11 cellular contexts compared by ENCODE assay signal in genomic region chr3:63972196-63972595, GRCh38. TPM values are rescaled to one million over a fixed set of nuclear protein-coding genes. Genes with fewer than 3 reads are reported as not detected.
A peak's percentile ranks its signal among the peaks of the same experiment; 100 is the strongest.
DNase-seq lines count a peak whose midpoint lies in the region; ATAC-seq and TF ChIP-seq lines count a peak whose summit lies in the region.
"Had no signal": no experiment of that assay in that cellular context is flagged by ENCODE, and none has a peak within 500 bp of the region (broad histone marks: within the 10 kb centered on the region; RNA-seq: fewer than 3 reads in every experiment).

No MANE protein-coding gene starts in this region.

- TF ChIP-seq POLR2A in testis (IDR thresholded peaks at IDR 0.05): no peak

- H3K9me3 ChIP-seq in testis: no peaks in the 10 kb centered on the region

- peak overlapping the region; percentile 13 for H3K27ac ChIP-seq in rectal smooth muscle tissue (ENCODE audit: low read depth, low read length)
- no peak overlapping the region for H3K27ac ChIP-seq in testis

- WGBS in testis, 2 donors: 88 to 91% methylated on average over 2 of the region's 2 CpGs

- peak overlapping the region; percentile 29 for H3K27ac Mint-ChIP-seq in WTC11

- no peaks in the 10 kb centered on the region for H3K36me3 Mint-ChIP-seq in WTC11

- H3K4me1 ChIP-seq in rectal smooth muscle tissue (ENCODE audit: control insufficient read depth, insufficient read depth, low read length) (peaks cover 57% of the 10 kb centered on the region), testis (peaks cover 17% of the 10 kb centered on the region)

- TF ChIP-seq CTCF in WTC11 (IDR thresholded peaks at IDR 0.05) (no peak), testis (IDR thresholded peaks at IDR 0.05) (no peak)

- CTCF ChIA-PET in WTC11 (lab: Charles Lee): interaction anchor here (1.5 to 2.9 kb wide), 2 partner anchors 10 to 22 kb away, joined by 6 to 13 read pairs; no protein-coding TSS in a partner anchor

- intact Hi-C loops in sciatic nerve (cut with DNase I) (no loop called here), testis (cut with DNase I; ENCODE audit: low total_unique reads) (no loop called here)

- ATAC-seq in WTC11: no peak
- ATAC-seq in sciatic nerve: no peak
- ATAC-seq: left ventricle myocardium superior had no signal

- H3K9me3 Mint-ChIP-seq in WTC11: no peaks in the 10 kb centered on the region

- H3K4me3 ChIP-seq in rectal smooth muscle tissue (ENCODE audit: low read length): no peak overlapping the region
- H3K4me3 ChIP-seq in testis: no peak overlapping the region

- no peak overlapping the region for H3K4me3 Mint-ChIP-seq in WTC11

- no peak overlapping the region for H3K9ac ChIP-seq in rectal smooth muscle tissue (ENCODE audit: low read length)

- H3K36me3 ChIP-seq in rectal smooth muscle tissue (ENCODE audit: control insufficient read depth, insufficient read depth, low read length): no peaks in the 10 kb centered on the region
- no peaks in the 10 kb centered on the region for H3K36me3 ChIP-seq in testis (ENCODE audit: low read depth, missing control alignments)

- no peaks in the 10 kb centered on the region for H3K27me3 Mint-ChIP-seq in WTC11 (ENCODE audit: low read depth)

- DNase-seq in ELR (ENCODE audit: low read depth) (peak; percentile 69), WTC11 (ENCODE audit: low spot score) (no peak), fibroblast of peridontal ligament (ENCODE audit: extremely low read depth) (peak; percentile 72), sciatic nerve (ENCODE audit: low spot score) (no peak), SKM-1 treated with dmso at 0.1 percent for 144 hours (lab: John Stamatoyannopoulos, UW; ENCODE audit: unreplicated experiment) (no peak), testis (no peak), NCI-H1436 treated with DMSO at 0.1 percent for 48 hours (lab: John Stamatoyannopoulos, UW) (no peak)
- DNase-seq: left ventricle myocardium superior; NCI-H2171 treated with DMSO at 0.1 percent for 48 hours; stimulated activated CD4-positive, alpha-beta T cell treated with anti-CD3 and anti-CD28 coated beads, Interleukin-4, amount 100 ng/mL, for 1 hour had no signal

- peaks cover 63% of the 10 kb centered on the region for H3K4me1 Mint-ChIP-seq in WTC11

- no peaks in the 10 kb centered on the region for H3K27me3 ChIP-seq in rectal smooth muscle tissue (ENCODE audit: control insufficient read depth, insufficient read depth, low read length)
- H3K27me3 ChIP-seq in testis: no peaks in the 10 kb centered on the region

- POLR2A ChIA-PET in WTC11 (lab: Charles Lee): no interaction called here

TF ChIP-seq in WTC11, 78 proteins besides CTCF, POLR2A, EP300 and RAD21:
- no peak for TF ChIP-seq ZNF396 (CRISPR knock-in tag; IDR thresholded peaks at IDR 0.05; ENCODE audit: borderline replicate concordance)
- no peak for TF ChIP-seq JAZF1 (CRISPR knock-in tag; IDR thresholded peaks at IDR 0.05)
- TF ChIP-seq RELA (CRISPR knock-in tag; IDR thresholded peaks at IDR 0.05; ENCODE audit: borderline replicate concordance): no peak
TF ChIP-seq in WTC11: peak in this region for 0.

RNA-seq across cellular contexts. Expression of gene PSMD6, which starts 51.1 kb away (rescaled TPM):
- total RNA-seq in WTC11 (2021) (89.8 to 105 TPM (median 92.0 TPM) in 3 replicates), sciatic nerve (49.2 TPM), testis (100 to 1,000 TPM; 105 to 128 TPM)
- 249 TPM for polyA plus RNA-seq in testis (ENCODE audit: insufficient read depth, low read depth, low replicate concordance)

Comparison
In these comparisons a context has a peak if more than half of its experiments do, and no peak if none do; other contexts are left out.
1. DNase-seq: peak in ELR (single experiment) and fibroblast of peridontal ligament (single experiment); none in WTC11 (single experiment), sciatic nerve (single experiment), SKM-1 treated with dmso at 0.1 percent for 144 hours (single experiment), testis (single experiment) and NCI-H1436 treated with DMSO at 0.1 percent for 48 hours (single experiment).